ENCODE assay signal across 27 cellular contexts in the genomic region with DNA sequence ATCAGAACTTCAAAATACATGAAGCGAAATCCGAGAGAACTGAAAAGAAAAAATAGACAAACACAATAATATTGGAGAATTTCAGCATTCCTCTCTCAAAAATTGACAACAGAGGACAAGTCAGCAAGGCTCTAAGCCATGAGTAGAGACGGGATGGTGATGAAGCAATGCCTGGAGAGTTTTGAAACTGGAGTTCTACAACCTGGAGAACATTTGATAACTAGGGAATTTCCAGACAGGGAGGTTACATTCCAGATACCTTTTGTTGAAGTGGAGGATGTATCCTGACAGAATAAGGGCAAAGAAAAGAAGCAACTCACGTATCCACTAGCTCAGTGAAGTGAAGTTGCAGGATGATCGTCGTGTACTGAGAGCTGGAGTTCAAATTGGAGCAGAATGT.
"Had no signal": no experiment of that assay in that cellular context is flagged by ENCODE, and none has a peak within 500 bp of the region (broad histone marks: within the 10 kb centered on the region; RNA-seq: fewer than 3 reads in every experiment).

No MANE protein-coding gene starts in this region.

- H3K4me3 ChIP-seq: stomach, suprapubic skin, testis, thoracic aorta, thyroid gland, tibial artery, tibial nerve, transverse colon, upper lobe of left lung, upper lobe of right lung, uterus, vagina had no signal

- H3K27ac Mint-ChIP-seq: stimulated activated effector memory CD8-positive, alpha-beta T cell treated with anti-CD3 and anti-CD28 coated beads, Interleukin-12 subunit alpha, Interleukin-12 subunit beta, amount 100 ng/mL, for 72 hours; stimulated activated memory B cell treated with anti-CD40 and anti-IgM and Interleukin-4, amounts not matched to agents 10 μg/mL and 1 μg/mL and 100 μg/mL, for 72 hours; stimulated activated naive B cell treated with anti-CD40 and anti-IgM and Interleukin-4, amounts not matched to agents 10 μg/mL and 1 μg/mL and 100 μg/mL, for 72 hours; stimulated activated naive CD8-positive, alpha-beta T cell treated with anti-CD3 and anti-CD28 coated beads, Interleukin-15, amount 100 ng/mL, for 72 hours; stimulated activated naive CD8-positive, alpha-beta T cell treated with anti-CD3 and anti-CD28 coated beads, Interleukin-15, Interleukin-2, amounts not matched to agents 100 ng/mL and 50 ng/mL, for 24 hours; type B pancreatic cell had no signal

- ATAC-seq: stimulated activated effector memory CD8-positive, alpha-beta T cell treated with anti-CD3 and anti-CD28 coated beads, Interleukin-12 subunit alpha, Interleukin-12 subunit beta, amount 100 ng/mL, for 72 hours; stimulated activated memory B cell treated with anti-CD40 and anti-IgM and Interleukin-4, amounts not matched to agents 10 μg/mL and 1 μg/mL and 100 μg/mL, for 72 hours; stimulated activated naive B cell treated with anti-CD40 and anti-IgM and Interleukin-4, amounts not matched to agents 10 μg/mL and 1 μg/mL and 100 μg/mL, for 72 hours; stimulated activated naive CD8-positive, alpha-beta T cell treated with anti-CD3 and anti-CD28 coated beads, Interleukin-15, amount 100 ng/mL, for 72 hours; stimulated activated naive CD8-positive, alpha-beta T cell treated with anti-CD3 and anti-CD28 coated beads, Interleukin-15, Interleukin-2, amounts not matched to agents 100 U/mL and 50 U/mL, for 24 hours; upper lobe of right lung had no signal

- DNase-seq: stimulated activated CD4-positive, alpha-beta T cell treated with anti-CD3 and anti-CD28 coated beads, Interleukin-2, amount 100 ng/mL, for 48 hours; stimulated activated CD4-positive, alpha-beta T cell treated with anti-CD3 and anti-CD28 coated beads, Interleukin-4, amount 100 ng/mL, for 1 hour; stimulated activated CD4-positive, alpha-beta T cell treated with anti-CD3 and anti-CD28 coated beads, Interleukin-4, amount 100 ng/mL, for 24 hours; stimulated activated CD4-positive, alpha-beta T cell treated with anti-CD3 and anti-CD28 coated beads, Interleukin-4, amount 100 ng/mL, for 4 hours; stimulated activated CD8-positive, alpha-beta memory T cell treated with anti-CD3 and anti-CD28 coated beads, Interleukin-4, amount 100 ng/mL, for 48 hours; stimulated activated naive B cell treated with anti-CD40 and anti-IgM and Interleukin-4, amounts not matched to agents 10 μg/mL and 1 μg/mL and 100 μg/mL, for 72 hours; stimulated activated naive CD4-positive, alpha-beta T cell; stimulated activated naive CD4-positive, alpha-beta T cell treated with Interleukin-2 at 50 U/mL for 16 hours; stimulated activated naive CD8-positive, alpha-beta T cell treated with anti-CD3 and anti-CD28 coated beads, Interleukin-15, amount 100 ng/mL, for 72 hours; stimulated activated naive CD8-positive, alpha-beta T cell treated with anti-CD3 and anti-CD28 coated beads, Interleukin-15, Interleukin-2, amounts not matched to agents 100 U/mL and 50 U/mL, for 24 hours; stomach; substantia nigra; testis; thyroid gland; tibial artery; transverse colon; upper lobe of left lung; upper lobe of right lung; uterus had no signal

- H3K4me1 ChIP-seq: suprapubic skin, testis, thyroid gland, tibial artery, tibial nerve, transverse colon, upper lobe of left lung, upper lobe of right lung, uterus, vagina had no signal

- H3K4me3 Mint-ChIP-seq: stimulated activated effector memory CD8-positive, alpha-beta T cell treated with anti-CD3 and anti-CD28 coated beads, Interleukin-12 subunit alpha, Interleukin-12 subunit beta, amount 100 ng/mL, for 72 hours; stimulated activated memory B cell treated with anti-CD40 and anti-IgM and Interleukin-4, amounts not matched to agents 10 μg/mL and 1 μg/mL and 100 μg/mL, for 72 hours; stimulated activated naive B cell treated with anti-CD40 and anti-IgM and Interleukin-4, amounts not matched to agents 10 μg/mL and 1 μg/mL and 100 μg/mL, for 72 hours; stimulated activated naive CD8-positive, alpha-beta T cell treated with anti-CD3 and anti-CD28 coated beads, Interleukin-15, amount 100 ng/mL, for 72 hours; stimulated activated naive CD8-positive, alpha-beta T cell treated with anti-CD3 and anti-CD28 coated beads, Interleukin-15, Interleukin-2, amounts not matched to agents 100 ng/mL and 50 ng/mL, for 24 hours; type B pancreatic cell had no signal

- H3K36me3 Mint-ChIP-seq: stimulated activated effector memory CD8-positive, alpha-beta T cell treated with anti-CD3 and anti-CD28 coated beads, Interleukin-12 subunit alpha, Interleukin-12 subunit beta, amount 100 ng/mL, for 72 hours; stimulated activated memory B cell treated with anti-CD40 and anti-IgM and Interleukin-4, amounts not matched to agents 10 μg/mL and 1 μg/mL and 100 μg/mL, for 72 hours; type B pancreatic cell had no signal

- H3K27me3 Mint-ChIP-seq: type B pancreatic cell had no signal

- H3K27ac ChIP-seq: stomach, suprapubic skin, testis, thoracic aorta, thyroid gland, tibial artery, tibial nerve, transverse colon, upper lobe of left lung, upper lobe of right lung, uterus, vagina had no signal

- H3K36me3 ChIP-seq: stomach, suprapubic skin, thoracic aorta, thyroid gland, tibial artery, tibial nerve, transverse colon, upper lobe of left lung, upper lobe of right lung, uterus, vagina had no signal

- H3K4me1 Mint-ChIP-seq: stimulated activated effector memory CD8-positive, alpha-beta T cell treated with anti-CD3 and anti-CD28 coated beads, Interleukin-12 subunit alpha, Interleukin-12 subunit beta, amount 100 ng/mL, for 72 hours; stimulated activated memory B cell treated with anti-CD40 and anti-IgM and Interleukin-4, amounts not matched to agents 10 μg/mL and 1 μg/mL and 100 μg/mL, for 72 hours; stimulated activated naive B cell treated with anti-CD40 and anti-IgM and Interleukin-4, amounts not matched to agents 10 μg/mL and 1 μg/mL and 100 μg/mL, for 72 hours; stimulated activated naive CD8-positive, alpha-beta T cell treated with anti-CD3 and anti-CD28 coated beads, Interleukin-15, amount 100 ng/mL, for 72 hours had no signal

- H3K27me3 ChIP-seq: stomach, testis, thyroid gland, tibial nerve, transverse colon, upper lobe of left lung, upper lobe of right lung, uterus, vagina had no signal

- H3K9me3 ChIP-seq: stomach, suprapubic skin, testis, thoracic aorta, thyroid gland, transverse colon, upper lobe of left lung, upper lobe of right lung, uterus, vagina had no signal
